Comparison of ENCODE assay signal across 1 cellular context in genomic region chr11:105738972-105739574, GRCh38.
TF ChIP-seq lines count a peak whose summit lies in the region.

No MANE protein-coding gene starts in this region.

TF ChIP-seq in HepG2, 621 proteins besides CTCF, POLR2A, EP300 and RAD21 (continued from another document):
- TF ChIP-seq ZHX2 (IDR thresholded peaks at IDR 0.05; ENCODE audit: low read depth) (no peak), ZHX2 (CRISPR knock-in tag; IDR thresholded peaks at IDR 0.05; ENCODE audit: borderline replicate concordance) (no peak), GZF1 (CRISPR knock-in tag; IDR thresholded peaks at IDR 0.05) (no peak)
